In the genomic region with DNA sequence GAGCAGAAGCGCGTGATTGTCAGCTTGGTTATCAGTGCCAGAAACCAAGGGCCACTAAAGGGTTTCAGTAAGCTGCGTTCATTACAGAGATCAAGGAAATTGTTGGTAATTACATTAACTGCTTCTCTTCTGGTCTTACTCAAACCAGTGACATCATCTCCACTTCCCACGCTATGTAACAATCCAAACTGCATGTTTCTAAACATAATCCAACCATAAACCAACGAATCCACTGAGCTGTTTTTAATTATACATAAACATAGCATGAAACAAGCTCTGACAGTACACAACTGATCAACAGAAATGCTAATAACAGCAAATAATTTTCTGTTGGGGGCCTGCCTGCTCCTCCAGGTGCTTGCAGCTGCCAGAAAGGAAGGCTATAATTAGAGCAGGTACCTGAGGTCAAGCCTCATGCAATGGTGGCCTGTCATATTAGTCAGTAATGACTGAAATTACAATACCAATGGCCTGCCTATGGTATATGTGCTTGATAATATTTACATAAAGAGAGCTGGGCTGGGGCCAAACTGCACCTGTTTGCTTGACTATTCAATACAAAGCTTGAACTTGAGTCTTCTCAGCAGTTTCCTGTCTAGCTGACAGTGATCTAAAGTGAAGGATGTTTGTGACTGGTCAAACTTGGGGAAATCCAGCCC, we compare ENCODE assay signal across 8 cellular contexts. TPM values are rescaled to one million over a fixed set of nuclear protein-coding genes. Genes with fewer than 3 reads are reported as not detected.
A peak's percentile ranks its signal among the peaks of the same experiment; 100 is the strongest.
DNase-seq lines count a peak whose midpoint lies in the region; ATAC-seq, FAIRE-seq and TF ChIP-seq lines count a peak whose summit lies in the region.

No MANE protein-coding gene starts in this region.

- peak overlapping the region; percentile 35; the same call in 1 of the 2 replicates for H3K4me3 ChIP-seq in AG09309 (ENCODE audit: control insufficient read depth, low read depth, low read length)
- peak overlapping the region; percentile 58 for H3K4me3 ChIP-seq in WI38 (ENCODE audit: low read depth, low read length)
- peak overlapping the region in 1 of 2 donors; percentile 51 for H3K4me3 ChIP-seq in esophagus (ENCODE audit: low read depth in 1 of 2, low read length in 2 of 2)
- H3K4me3 ChIP-seq in osteoblast (ENCODE audit: insufficient read depth, low read length) = peak overlapping the region; percentile 67

- FAIRE-seq in GM18507 (lab: Jason Lieb, UNC) (peak; percentile 96), D721Med (lab: Jason Lieb, UNC) (no peak)

- DNase-seq in AG09309 (ENCODE audit: low read depth) = peak; percentile 61
- DNase-seq in GM18507 (ENCODE audit: extremely low spot score, insufficient read length, low read depth) = peak; percentile 53
- DNase-seq in NCI-H1436 treated with DMSO at 0.1 percent for 48 hours (lab: John Stamatoyannopoulos, UW) = peak; percentile 78
- DNase-seq in osteoblast (ENCODE audit: insufficient read length, low spot score, missing footprints) = no peak
- no peak for DNase-seq in D721Med (ENCODE audit: insufficient read length, low spot score)

- H3K36me3 ChIP-seq in esophagus (ENCODE audit: control insufficient read depth in 2 of 2, insufficient read depth in 2 of 2, low read length in 1 of 2) = peaks cover 0 to 3% of the 10 kb centered on the region in 2 donors
- peaks cover 14% of the 10 kb centered on the region for H3K36me3 ChIP-seq in osteoblast (ENCODE audit: insufficient read depth, low read length)

- H3K79me2 ChIP-seq in osteoblast (ENCODE audit: insufficient read depth, low read length) = peaks cover 79% of the 10 kb centered on the region

- ATAC-seq in HG02798 (IDR thresholded peaks at IDR 0.05; ENCODE audit: poor library complexity, unreplicated experiment) = peak; percentile 89

- peak overlapping the region; percentile 90 for H3K4me2 ChIP-seq in osteoblast (ENCODE audit: insufficient read depth, low read length)

- H3K9me3 ChIP-seq in esophagus (ENCODE audit: control insufficient read depth in 2 of 2, insufficient read depth in 1 of 2, low read depth in 1 of 2, low read length in 1 of 2) (no peaks in the 10 kb centered on the region), osteoblast (ENCODE audit: low read depth, low read length) (no peaks in the 10 kb centered on the region)

- H3K4me1 ChIP-seq in esophagus (ENCODE audit: control insufficient read depth in 2 of 2, insufficient read depth in 2 of 2, low read length in 1 of 2) = peaks cover 0 to 5% of the 10 kb centered on the region in 2 donors
- peaks cover 30% of the 10 kb centered on the region for H3K4me1 ChIP-seq in osteoblast (ENCODE audit: insufficient read depth, low read length)

- TF ChIP-seq CTCF in AG09309 (IDR thresholded peaks at IDR 0.05; ENCODE audit: control insufficient read depth, insufficient read depth, low read depth, low read length, missing control alignments) = no peak
- no peak for TF ChIP-seq CTCF in WI38 (IDR thresholded peaks at IDR 0.05; ENCODE audit: low read depth, low read length)
- TF ChIP-seq CTCF in osteoblast (IDR thresholded peaks at IDR 0.05; ENCODE audit: extremely low read depth, low read depth, low read length) = no peak
- TF ChIP-seq CTCF in D721Med (IDR thresholded peaks at IDR 0.05; ENCODE audit: insufficient read depth, missing control alignments) = no peak

- WGBS in esophagus, 2 donors = 32 to 34% methylated on average over 5 of the region's 5 CpGs

- peak overlapping the region; percentile 89 to 96 for H3K27ac ChIP-seq in esophagus (ENCODE audit: low read depth in 2 of 2, low read length in 1 of 2)
- H3K27ac ChIP-seq in osteoblast (ENCODE audit: low read depth, low read length) = peak overlapping the region; percentile 91

- H2AFZ ChIP-seq in osteoblast (ENCODE audit: low read length) = no peak overlapping the region

- H4K20me1 ChIP-seq in osteoblast (ENCODE audit: insufficient read depth, low read length) = peaks cover 5% of the 10 kb centered on the region

- H3K27me3 ChIP-seq in esophagus (ENCODE audit: control insufficient read depth in 1 of 2, insufficient read depth in 2 of 2, low read length in 2 of 2) = no peaks in the 10 kb centered on the region
- no peaks in the 10 kb centered on the region for H3K27me3 ChIP-seq in osteoblast (ENCODE audit: insufficient read depth, low read length)

RNA-seq across cellular contexts. Expression of a gene that starts 40.1 kb away (rescaled TPM):
- polyA plus RNA-seq in esophagus = 10 to 100 TPM; 27.8 to 32.7 TPM
- 38.0 and 38.3 TPM in 2 replicates for total RNA-seq in osteoblast

Comparison
In these comparisons a context has a peak if more than half of its experiments do, and no peak if none do; other contexts are left out.
1. DNase-seq: peak in AG09309 (single experiment), GM18507 (single experiment) and NCI-H1436 treated with DMSO at 0.1 percent for 48 hours (single experiment); none in osteoblast (single experiment) and D721Med (single experiment).